1 cellular context compared by ENCODE assay signal in the genomic region with DNA sequence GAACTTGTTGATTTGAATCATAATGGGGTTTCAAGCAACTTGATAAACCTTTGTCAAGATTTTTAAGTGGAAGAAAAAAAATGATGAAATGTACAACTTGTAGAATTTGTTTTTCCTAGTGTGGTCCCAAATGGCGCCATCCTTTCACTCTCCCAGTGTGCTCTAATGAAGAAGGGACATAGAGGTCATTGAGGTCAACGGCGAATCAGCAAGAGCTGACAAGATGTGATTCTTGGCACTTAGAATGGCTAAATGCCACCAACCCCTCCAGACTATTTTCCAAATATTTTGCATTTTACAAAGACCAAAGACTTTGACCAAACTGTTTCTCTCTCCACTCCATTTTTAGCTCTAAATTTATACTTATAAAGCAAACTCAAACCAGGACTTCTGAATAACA.
TF ChIP-seq lines count a peak whose summit lies in the region.

No MANE protein-coding gene starts in this region.

TF ChIP-seq in K562, 482 proteins besides CTCF, POLR2A, EP300 and RAD21 (continued from another document):
- TF ChIP-seq MLLT1 (IDR thresholded peaks at IDR 0.05) (no peak), ZNF785 (CRISPR knock-in tag; IDR thresholded peaks at IDR 0.05) (no peak), PATZ1 (CRISPR knock-in tag; IDR thresholded peaks at IDR 0.05; ENCODE audit: borderline replicate concordance) (no peak), CHCHD3 (CRISPR knock-in tag; IDR thresholded peaks at IDR 0.05) (no peak), TCF7 (IDR thresholded peaks at IDR 0.05; ENCODE audit: borderline replicate concordance) (no peak), NR3C1 (CRISPR knock-in tag; IDR thresholded peaks at IDR 0.05) (no peak), NCOA2 (IDR thresholded peaks at IDR 0.05; ENCODE audit: partially characterized antibody in 2 of 2) (no peak), ZNF175 (CRISPR knock-in tag; IDR thresholded peaks at IDR 0.05; ENCODE audit: low read depth) (no peak), ZNF408 (CRISPR knock-in tag; IDR thresholded peaks at IDR 0.05; ENCODE audit: low read depth) (no peak), HNRNPLL (IDR thresholded peaks at IDR 0.05; ENCODE audit: low read depth, low read length, poor library complexity, severe bottlenecking) (no peak)
